In genomic region chr15:65189102-65189740, GRCh38 we compare ENCODE assay signal across 8 cellular contexts. TPM values are rescaled to one million over a fixed set of nuclear protein-coding genes. Genes with fewer than 3 reads are reported as not detected.
DNase-seq lines count a peak whose midpoint lies in the region; ATAC-seq and TF ChIP-seq lines count a peak whose summit lies in the region.

No MANE protein-coding gene starts in this region.

- H2BK120ac ChIP-seq in mesenchymal stem cell (ENCODE audit: low read depth, low read length): no peak overlapping the region

- no peaks in the 10 kb centered on the region for H3F3A ChIP-seq in GM23248 (ENCODE audit: insufficient read depth)

- H3K9ac ChIP-seq in GM23248 (no peak overlapping the region), mesenchymal stem cell (ENCODE audit: low read length) (no peak overlapping the region)

- no peak overlapping the region for H3K4ac ChIP-seq in mesenchymal stem cell (ENCODE audit: low read depth in 1 of 2, low read length in 2 of 2)

- no peak overlapping the region for H3K18ac ChIP-seq in mesenchymal stem cell (ENCODE audit: low read depth in 1 of 2, low read length in 2 of 2)

- H3K4me1 ChIP-seq in GM23248 (ENCODE audit: insufficient read depth) (no peaks in the 10 kb centered on the region), mesenchymal stem cell (ENCODE audit: control insufficient read depth, insufficient read depth, low read depth, low read length) (peaks cover 4% of the 10 kb centered on the region)

- H3K4me3 ChIP-seq in GM23248: no peak overlapping the region
- H3K4me3 ChIP-seq in brain microvascular endothelial cell (ENCODE audit: low read depth, low read length): no peak overlapping the region
- no peak overlapping the region for H3K4me3 ChIP-seq in mesenchymal stem cell (ENCODE audit: insufficient read depth in 1 of 2, low read depth in 1 of 2, low read length in 2 of 2)

- WGBS in GM23248 (ENCODE audit: low coverage in 1 of 2, low lambda C conversion rate in 2 of 2, missing lambda C conversion rate in 2 of 2), 2 experiments: 5% methylated on average over 3 of the region's 3 CpGs
- 15% methylated on average over 3 of the region's 3 CpGs for WGBS in mesenchymal stem cell

- no peak overlapping the region for H2BK5ac ChIP-seq in mesenchymal stem cell (ENCODE audit: low read depth, low read length, poor library complexity, severe bottlenecking)

- in situ Hi-C loops in GM23248 (cut with MboI) (no loop called here), brain microvascular endothelial cell (cut with HindIII; ENCODE audit: low pct_ligation_motif_present, low sequenced_read_pairs) (no loop called here)

- H4K20me1 ChIP-seq in GM23248 (ENCODE audit: insufficient read depth): no peaks in the 10 kb centered on the region

- no peaks in the 10 kb centered on the region for H3K9me2 ChIP-seq in GM23248 (ENCODE audit: insufficient read depth)

- H3K27me3 ChIP-seq in GM23248 (replicated peaks; ENCODE audit: insufficient read depth) (no peaks in the 10 kb centered on the region), brain microvascular endothelial cell (replicated peaks) (no peaks in the 10 kb centered on the region), mesenchymal stem cell (ENCODE audit: control insufficient read depth in 1 of 2, insufficient read depth in 1 of 2, low read length in 2 of 2) (no peaks in the 10 kb centered on the region)

- peak; percentile 78 for TF ChIP-seq CTCF in C4-2B (conservative IDR thresholded peaks at IDR 0.05)
- TF ChIP-seq CTCF in brain microvascular endothelial cell (IDR thresholded peaks at IDR 0.05; ENCODE audit: low read depth, low read length, missing control alignments): peak; percentile 86

- H3K79me2 ChIP-seq in GM23248 (ENCODE audit: insufficient read depth): peaks cover 8% of the 10 kb centered on the region

- H3K36me3 ChIP-seq in GM23248 (ENCODE audit: low read depth) (no peaks in the 10 kb centered on the region), brain microvascular endothelial cell (replicated peaks) (no peaks in the 10 kb centered on the region), mesenchymal stem cell (ENCODE audit: control insufficient read depth in 1 of 2, insufficient read depth in 2 of 2, low read depth in 1 of 2, low read length in 2 of 2) (no peaks in the 10 kb centered on the region)

- ATAC-seq in GM21825 (IDR thresholded peaks at IDR 0.05; ENCODE audit: unreplicated experiment): no peak

- no peaks in the 10 kb centered on the region for H3K9me3 ChIP-seq in GM23248 (ENCODE audit: low read depth)
- H3K9me3 ChIP-seq in mesenchymal stem cell (ENCODE audit: control insufficient read depth, low read length): no peaks in the 10 kb centered on the region

- no peak overlapping the region for H4K91ac ChIP-seq in mesenchymal stem cell (ENCODE audit: low read length)

- H2AFZ ChIP-seq in GM23248: peak overlapping the region; percentile 9; the same call in 1 of the 2 replicates
- no peak overlapping the region for H2AFZ ChIP-seq in mesenchymal stem cell (ENCODE audit: low read depth, low read length)

- H3K4me2 ChIP-seq in GM23248 (ENCODE audit: unreplicated experiment): no peak overlapping the region
- H3K4me2 ChIP-seq in mesenchymal stem cell (ENCODE audit: low read length, poor library complexity, severe bottlenecking): no peak overlapping the region

- H2AK5ac ChIP-seq in mesenchymal stem cell (ENCODE audit: low read length, severe bottlenecking): no peak overlapping the region

- H3K23ac ChIP-seq in mesenchymal stem cell (ENCODE audit: low read length in 2 of 2): no peak overlapping the region

- no peak overlapping the region for H2BK15ac ChIP-seq in mesenchymal stem cell (ENCODE audit: low read depth, poor library complexity, severe bottlenecking)

- H3K27ac ChIP-seq in C4-2B (no peak overlapping the region), GM23248 (no peak overlapping the region), brain microvascular endothelial cell (no peak overlapping the region), mesenchymal stem cell (ENCODE audit: low read length, poor library complexity, severe bottlenecking) (no peak overlapping the region)

- no peak overlapping the region for H4K8ac ChIP-seq in mesenchymal stem cell (ENCODE audit: low read length)

- no peaks in the 10 kb centered on the region for H3K79me1 ChIP-seq in mesenchymal stem cell (replicated peaks; ENCODE audit: low read length, poor library complexity, severe bottlenecking)

- no peak overlapping the region for H3K14ac ChIP-seq in mesenchymal stem cell (ENCODE audit: low read length in 2 of 2)

- DNase-seq in GM23248 (peak; percentile 71), NCI-H69 (lab: John Stamatoyannopoulos, UW) (peak; percentile 68), brain microvascular endothelial cell (peak; percentile 60), mesenchymal stem cell (peak; percentile 74), mesenteric fat pad (ENCODE audit: low spot score) (no peak)
- no peak for DNase-seq in activated CD4-positive, CD25-positive, alpha-beta regulatory T cell (lab: John Stamatoyannopoulos, UW)

- H2BK12ac ChIP-seq in mesenchymal stem cell (ENCODE audit: low read length in 2 of 2): no peak overlapping the region

RNA-seq across cellular contexts. Expression of gene CLPX, which starts 4.1 kb away (rescaled TPM):
- total RNA-seq in GM23248 (2014; rRNA removed; shearing (Covaris generic)): 28.3 and 33.1 TPM in 2 replicates
- polyA plus RNA-seq in GM23248 (2016; fragmentation: Nextera tagmentation; extraction: Ambion mirVana): 22.8 and 23.8 TPM in 2 replicates
- 18.8 TPM for polyA plus RNA-seq in mesenchymal stem cell (2013, experiment 1 of 2)
- polyA plus RNA-seq in mesenchymal stem cell (2013, experiment 2 of 2): 20.7 TPM
- 47.7 TPM for total RNA-seq in mesenteric fat pad

RNA-seq across cellular contexts. Expression of gene CILP, which starts 22.1 kb away (rescaled TPM):
- total RNA-seq in GM23248 (2014; rRNA removed; shearing (Covaris generic)): under 0.01 and 0.11 TPM in 2 replicates
- 0.09 TPM in 1 of 2 replicates, not detected in the other for polyA plus RNA-seq in GM23248 (2016; fragmentation: Nextera tagmentation; extraction: Ambion mirVana)
- polyA plus RNA-seq in mesenchymal stem cell (2013, experiment 1 of 2): 0.06 TPM
- 0.05 TPM for polyA plus RNA-seq in mesenchymal stem cell (2013, experiment 2 of 2)
- 27.3 TPM for total RNA-seq in mesenteric fat pad

RNA-seq across cellular contexts. Expression of gene PDCD7, which starts 55.6 kb away (rescaled TPM):
- total RNA-seq in GM23248 (2014; rRNA removed; shearing (Covaris generic)): 11.8 and 13.6 TPM in 2 replicates
- polyA plus RNA-seq in GM23248 (2016; fragmentation: Nextera tagmentation; extraction: Ambion mirVana): 7.5 and 8.4 TPM in 2 replicates
- 20.3 TPM for polyA plus RNA-seq in mesenchymal stem cell (2013, experiment 1 of 2)
- 19.4 TPM for polyA plus RNA-seq in mesenchymal stem cell (2013, experiment 2 of 2)
- 22.9 TPM for total RNA-seq in mesenteric fat pad

Comparison
In these comparisons a context has a peak if more than half of its experiments do, and no peak if none do; other contexts are left out.
1. DNase-seq: peak in GM23248 (single experiment), NCI-H69 (single experiment), brain microvascular endothelial cell (single experiment) and mesenchymal stem cell (single experiment); none in mesenteric fat pad (single experiment) and activated CD4-positive, CD25-positive, alpha-beta regulatory T cell (0 of 4).
2. RNA of gene CILP, which starts 22.1 kb away (total RNA-seq): 27.3 TPM in mesenteric fat pad (single experiment); under 0.01 to 0.11 TPM in GM23248; every median in the first group is over 10 times any median in the second.